ENCODE assay signal across 24 cellular contexts in the genomic region with DNA sequence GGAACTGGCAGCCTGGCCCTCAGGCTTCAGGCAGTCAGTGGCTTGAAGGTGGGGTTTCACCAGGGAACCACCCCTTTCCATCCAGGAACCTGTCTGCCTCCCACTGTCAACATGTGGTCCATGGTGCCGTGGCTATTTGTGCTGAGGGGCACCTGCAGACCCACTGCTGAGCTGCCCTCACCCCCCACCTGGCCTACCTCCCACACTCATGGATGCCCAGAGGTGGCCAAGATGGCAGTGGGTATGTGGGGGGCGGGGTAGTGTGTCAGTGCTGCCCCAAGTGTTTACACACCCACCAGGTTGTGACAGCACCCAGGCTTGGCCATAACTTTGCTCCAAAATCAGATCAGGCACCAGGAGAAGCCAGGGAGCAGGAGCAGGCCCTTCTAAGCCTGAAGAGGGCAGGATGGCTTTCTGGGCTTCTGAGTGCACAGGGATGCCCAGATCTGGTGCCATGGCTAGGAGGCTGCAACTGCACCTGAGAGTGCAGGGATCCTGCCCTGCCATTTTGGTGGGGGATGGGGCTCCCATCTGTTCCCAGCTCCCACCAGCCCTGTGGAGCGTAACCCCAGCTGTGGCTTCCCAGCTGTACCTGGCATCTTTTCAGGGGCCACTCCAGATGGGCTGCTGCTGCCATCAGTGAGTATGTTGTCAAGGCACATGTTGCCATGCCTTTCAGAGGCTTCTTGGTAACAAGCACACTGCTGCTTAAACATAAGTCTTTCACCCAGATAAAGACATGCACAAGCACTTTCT.
"Had no signal": no experiment of that assay in that cellular context is flagged by ENCODE, and none has a peak within 500 bp of the region (broad histone marks: within the 10 kb centered on the region; RNA-seq: fewer than 3 reads in every experiment).

No MANE protein-coding gene starts in this region.

- H3K27ac ChIP-seq: adrenal gland had no signal

- H3K27me3 ChIP-seq: adrenal gland had no signal

- H3K36me3 ChIP-seq: adrenal gland had no signal

- H3K4me1 ChIP-seq: adrenal gland had no signal

- H3K4me3 ChIP-seq: adrenal gland, K562 had no signal

- DNase-seq: activated CD4-positive, alpha-beta T cell treated with anti-CD3 and anti-CD28 coated beads for 48 hours; activated CD4-positive, alpha-beta T cell treated with anti-CD3 and anti-CD28 coated beads, Interleukin-2, amount 50 U/mL, for 4 hours; activated CD4-positive, CD25-positive, alpha-beta regulatory T cell treated with anti-CD3 and anti-CD28 coated beads, Interleukin-2, amount 50 U/mL, for 72 hours; activated CD8-positive, alpha-beta memory T cell treated with anti-CD3 and anti-CD28 coated beads, Interleukin-2, amount 50 U/mL, for 48 hours; activated CD8-positive, alpha-beta T cell treated with anti-CD3 and anti-CD28 coated beads, Interleukin-2, amount 10 ng/mL, durations not matched to agents 7 days and 5 days; activated naive CD4-positive, alpha-beta T cell treated with anti-CD3 and anti-CD28 coated beads, Interleukin-2, amount 50 U/mL, for 16 hours; activated naive CD8-positive, alpha-beta T cell treated with anti-CD3 and anti-CD28 coated beads, Interleukin-2, amount 10 ng/mL, durations not matched to agents 7 days and 5 days; activated T-cell treated with anti-CD3 and anti-CD28 coated beads, Interleukin-2, amount 50 U/mL, for 1 hour; adrenal gland; anterior cingulate cortex; Karpas-422; MM.1S; NCI-H1105; NCI-H1436 treated with DMSO at 0.1 percent for 48 hours; NCI-H187 treated with DMSO at 0.1 percent for 48 hours; NCI-H2081 treated with DMSO at 0.1 percent for 48 hours; NCI-H446; NCI-H526; NCI-H82; SIG-M5; T-helper 17 cell; T-helper 9 cell had no signal

- H3K9me3 ChIP-seq: adrenal gland had no signal

- ATAC-seq: activated CD8-positive, alpha-beta T cell treated with anti-CD3 and anti-CD28 coated beads, Interleukin-2, amount 10 ng/mL, durations not matched to agents 7 days and 5 days; K562; T-helper 17 cell; WTC11 had no signal
